Comparison of ENCODE assay signal across 10 cellular contexts in genomic region chr14:77286554-77286953, GRCh38. TPM values are rescaled to one million over a fixed set of nuclear protein-coding genes. Genes with fewer than 3 reads are reported as not detected.
"Had no signal": no experiment of that assay in that cellular context is flagged by ENCODE, and none has a peak within 500 bp of the region (broad histone marks: within the 10 kb centered on the region; RNA-seq: fewer than 3 reads in every experiment).

No MANE protein-coding gene starts in this region.

- H3K9ac ChIP-seq: GM23248, KMS-11 had no signal

- H3K27ac Mint-ChIP-seq: H9 had no signal

- H3K4me3 ChIP-seq: GM23248 had no signal

- H3K4me2 ChIP-seq: KMS-11 had no signal

- H3K4me1 Mint-ChIP-seq: H9 had no signal

- H3K9me3 Mint-ChIP-seq: H9 had no signal

- DNase-seq: GM23248, H9, HCEC 1CT, IMR-90, KBM-7 had no signal

- H2AFZ ChIP-seq: GM23248 had no signal

- H3K27ac ChIP-seq: GM23248, KMS-11 had no signal

- H3K4me3 Mint-ChIP-seq: H9 had no signal

- FAIRE-seq: H1, H54, HTR-8/SVneo had no signal

RNA-seq across cellular contexts. Expression of gene NGB, which starts 15.5 kb away (rescaled TPM):
- total RNA-seq: GM23248, HT-29, IMR-90 had no signal
- polyA plus RNA-seq: GM23248, IMR-90 had no signal
